ENCODE assay signal across 12 cellular contexts in genomic region chr22:33328789-33329296, GRCh38.
DNase-seq lines count a peak whose midpoint lies in the region; ATAC-seq and FAIRE-seq lines count a peak whose summit lies in the region.
"Had no signal": no experiment of that assay in that cellular context is flagged by ENCODE, and none has a peak within 500 bp of the region (broad histone marks: within the 10 kb centered on the region; RNA-seq: fewer than 3 reads in every experiment).

No MANE protein-coding gene starts in this region.

- H3K27ac ChIP-seq in GM23248, result no peak overlapping the region

- no peak overlapping the region for H3K4me3 Mint-ChIP-seq in stimulated activated memory B cell treated with anti-CD40 and anti-IgM and Interleukin-4, amounts not matched to agents 10 μg/mL and 1 μg/mL and 100 μg/mL, for 72 hours
- H3K4me3 Mint-ChIP-seq: activated T-cell treated with anti-CD3 and anti-CD28 coated beads, Interleukin-2, amount 50 U/mL, for 24 hours had no signal

- in situ Hi-C loops in GM23248 (cut with MboI), result no loop called here

- H3K36me3 ChIP-seq in GM23248 (ENCODE audit: low read depth), result no peaks in the 10 kb centered on the region

- no peak for ATAC-seq in stimulated activated memory B cell treated with anti-CD40 and anti-IgM and Interleukin-4, amounts not matched to agents 10 μg/mL and 1 μg/mL and 100 μg/mL, for 72 hours
- no peak for ATAC-seq in HG02759 (IDR thresholded peaks at IDR 0.05; ENCODE audit: unreplicated experiment)
- ATAC-seq: Panc1 had no signal

- peak overlapping the region; percentile 44 for H3K27ac Mint-ChIP-seq in stimulated activated memory B cell treated with anti-CD40 and anti-IgM and Interleukin-4, amounts not matched to agents 10 μg/mL and 1 μg/mL and 100 μg/mL, for 72 hours
- H3K27ac Mint-ChIP-seq: activated T-cell treated with anti-CD3 and anti-CD28 coated beads, Interleukin-2, amount 50 U/mL, for 24 hours had no signal

- H3K27me3 Mint-ChIP-seq in stimulated activated memory B cell treated with anti-CD40 and anti-IgM and Interleukin-4, amounts not matched to agents 10 μg/mL and 1 μg/mL and 100 μg/mL, for 72 hours, result no peaks in the 10 kb centered on the region
- H3K27me3 Mint-ChIP-seq: activated T-cell treated with anti-CD3 and anti-CD28 coated beads, Interleukin-2, amount 50 U/mL, for 24 hours had no signal

- H3K4me2 ChIP-seq in GM23248 (ENCODE audit: unreplicated experiment), result no peak overlapping the region

- H3K4me1 ChIP-seq in GM23248 (ENCODE audit: insufficient read depth), result peaks cover 6% of the 10 kb centered on the region; the same call in 1 of the 2 replicates

- WGBS in GM23248 (ENCODE audit: low coverage in 1 of 2, low lambda C conversion rate in 2 of 2, missing lambda C conversion rate in 2 of 2), 2 experiments, result 41% methylated on average over 2 of the region's 2 CpGs

- H3K9me3 ChIP-seq in GM23248 (ENCODE audit: low read depth), result no peaks in the 10 kb centered on the region

- FAIRE-seq in HTR-8/SVneo (lab: Jason Lieb, UNC), result no peak

- peaks cover 37% of the 10 kb centered on the region for H3K4me1 Mint-ChIP-seq in stimulated activated memory B cell treated with anti-CD40 and anti-IgM and Interleukin-4, amounts not matched to agents 10 μg/mL and 1 μg/mL and 100 μg/mL, for 72 hours

- no peaks in the 10 kb centered on the region for H4K20me1 ChIP-seq in GM23248 (ENCODE audit: insufficient read depth)

- H3K9me2 ChIP-seq in GM23248 (ENCODE audit: insufficient read depth), result no peaks in the 10 kb centered on the region

- peaks cover 27% of the 10 kb centered on the region for H3K36me3 Mint-ChIP-seq in stimulated activated memory B cell treated with anti-CD40 and anti-IgM and Interleukin-4, amounts not matched to agents 10 μg/mL and 1 μg/mL and 100 μg/mL, for 72 hours

- H3K9me3 Mint-ChIP-seq in stimulated activated memory B cell treated with anti-CD40 and anti-IgM and Interleukin-4, amounts not matched to agents 10 μg/mL and 1 μg/mL and 100 μg/mL, for 72 hours, result peaks cover 12% of the 10 kb centered on the region
- H3K9me3 Mint-ChIP-seq: activated T-cell treated with anti-CD3 and anti-CD28 coated beads, Interleukin-2, amount 50 U/mL, for 24 hours had no signal

- no peak overlapping the region for H3K9ac ChIP-seq in GM23248

- DNase-seq in GM23248, result peak; percentile 57
- peak; percentile 65 for DNase-seq in SW480 (ENCODE audit: low spot score)
- peak; percentile 90 for DNase-seq in glomerular visceral epithelial cell (ENCODE audit: extremely low spot score)
- no peak for DNase-seq in HTR-8/SVneo (ENCODE audit: insufficient read length, low spot score)
- DNase-seq in NAMALWA (ENCODE audit: low spot score), result no peak
- no peak for DNase-seq in cardiac septum (ENCODE audit: low spot score)
- DNase-seq: activated T-cell treated with anti-CD3 and anti-CD28 coated beads, Interleukin-2, amount 50 U/mL, for 24 hours; DMS153; NCI-H187 treated with DMSO at 0.1 percent for 48 hours had no signal

- H3K79me2 ChIP-seq in GM23248 (ENCODE audit: insufficient read depth), result no peaks in the 10 kb centered on the region

- H3K27me3 ChIP-seq in GM23248 (replicated peaks; ENCODE audit: insufficient read depth), result no peaks in the 10 kb centered on the region

- intact Hi-C loops in cardiac septum (cut with DNase I), result no loop called here

- H3F3A ChIP-seq in GM23248 (ENCODE audit: insufficient read depth), result peaks cover 13% of the 10 kb centered on the region

- no peak overlapping the region for H3K4me3 ChIP-seq in GM23248

- no peak overlapping the region for H2AFZ ChIP-seq in GM23248

Comparison
In these comparisons a context has a peak if more than half of its experiments do, and no peak if none do; other contexts are left out.
1. DNase-seq: peak in GM23248 (single experiment), SW480 (single experiment) and glomerular visceral epithelial cell (single experiment); none in HTR-8/SVneo (single experiment), NAMALWA (single experiment) and cardiac septum (single experiment).